In genomic region chr5:150778517-150779396, GRCh38 we compare ENCODE assay signal across 8 cellular contexts.
DNase-seq lines count a peak whose midpoint lies in the region; ATAC-seq and TF ChIP-seq lines count a peak whose summit lies in the region.

SMIM3 (plus strand) TSS chr5:150778757; CDS start chr5:150795441, 16,684 bp downstream.

- no peak within 1 kb of the TSS for H3K4me2 ChIP-seq in OCI-LY1 (ENCODE audit: low read length)

- no peaks in the 10 kb centered on the region for H3F3A ChIP-seq in OCI-LY1 (ENCODE audit: insufficient read depth, low read length)

- H3K27ac Mint-ChIP-seq in activated T-cell treated with anti-CD3 and anti-CD28 coated beads, Interleukin-2, amount 50 U/mL, for 24 hours: peak within 1 kb of the TSS; percentile 86
- peak within 1 kb of the TSS; percentile 87 to 97 for H3K27ac Mint-ChIP-seq in stimulated activated naive CD8-positive, alpha-beta T cell treated with anti-CD3 and anti-CD28 coated beads, Interleukin-15, amount 100 ng/mL, for 72 hours

- peak within 1 kb of the TSS; percentile 97 for H3K4me3 Mint-ChIP-seq in activated T-cell treated with anti-CD3 and anti-CD28 coated beads, Interleukin-2, amount 50 U/mL, for 24 hours
- H3K4me3 Mint-ChIP-seq in stimulated activated naive CD8-positive, alpha-beta T cell treated with anti-CD3 and anti-CD28 coated beads, Interleukin-15, amount 100 ng/mL, for 72 hours: peak within 1 kb of the TSS; percentile 97 to 98

- H3K4me1 Mint-ChIP-seq in activated T-cell treated with anti-CD3 and anti-CD28 coated beads, Interleukin-2, amount 50 U/mL, for 24 hours (ENCODE audit: low read depth): peaks cover 63% of the 10 kb centered on the region
- H3K4me1 Mint-ChIP-seq in stimulated activated naive CD8-positive, alpha-beta T cell treated with anti-CD3 and anti-CD28 coated beads, Interleukin-15, amount 100 ng/mL, for 72 hours: peaks cover 61% of the 10 kb centered on the region

- no peaks in the 10 kb centered on the region for H3K79me2 ChIP-seq in OCI-LY1 (ENCODE audit: insufficient read depth, low read length)

- H3K27ac ChIP-seq in OCI-LY1 (ENCODE audit: low read depth, low read length, poor library complexity, severe bottlenecking): no peak within 1 kb of the TSS
- H3K27ac ChIP-seq in mucosa of rectum (ENCODE audit: low read depth in 2 of 2, low read length in 2 of 2): peak within 1 kb of the TSS; percentile 84 to 86

- DNase-seq in activated T-cell treated with anti-CD3 and anti-CD28 coated beads, Interleukin-2, amount 50 U/mL, for 24 hours: peak; percentile 79
- DNase-seq in erythroblast (lab: John Stamatoyannopoulos, UW): peak; percentile 53 to 72
- DNase-seq in stimulated activated naive CD8-positive, alpha-beta T cell treated with anti-CD3 and anti-CD28 coated beads, Interleukin-15, amount 100 ng/mL, for 72 hours: peak; percentile 69 to 81
- DNase-seq in KG1 (lab: John Stamatoyannopoulos, UW): no peak

- no peaks in the 10 kb centered on the region for H3K36me3 ChIP-seq in OCI-LY1 (ENCODE audit: insufficient read depth, low read length)
- H3K36me3 ChIP-seq in mucosa of rectum (ENCODE audit: control insufficient read depth in 2 of 2, insufficient read depth in 2 of 2, low read length in 2 of 2): no peaks in the 10 kb centered on the region

- peaks cover 30% of the 10 kb centered on the region for H3K36me3 Mint-ChIP-seq in activated T-cell treated with anti-CD3 and anti-CD28 coated beads, Interleukin-2, amount 50 U/mL, for 24 hours (ENCODE audit: low read depth)

- H3K4me1 ChIP-seq in OCI-LY1 (ENCODE audit: insufficient read depth, low read length, severe bottlenecking) (peaks cover 12% of the 10 kb centered on the region), mucosa of rectum (ENCODE audit: control insufficient read depth in 2 of 2, insufficient read depth in 2 of 2, low read length in 2 of 2) (peaks cover 41 to 49% of the 10 kb centered on the region in 2 donors)

- no peaks in the 10 kb centered on the region for H3K9me2 ChIP-seq in OCI-LY1 (ENCODE audit: low read depth, low read length)

- no peak within 1 kb of the TSS for H3K9ac ChIP-seq in OCI-LY1 (ENCODE audit: low read length)
- H3K9ac ChIP-seq in mucosa of rectum (ENCODE audit: low read depth in 1 of 2, low read length in 2 of 2): peak within 1 kb of the TSS; percentile 85

- TF ChIP-seq POLR2A in erythroblast (IDR thresholded peaks at IDR 0.05; ENCODE audit: low read length): peak; percentile 21

- H2AFZ ChIP-seq in OCI-LY1 (ENCODE audit: low read length): no peak within 1 kb of the TSS

- H3K4me3 ChIP-seq in GM08714 (ENCODE audit: low read length): peak within 1 kb of the TSS; percentile 72; the same call in 1 of the 2 replicates
- H3K4me3 ChIP-seq in OCI-LY1 (ENCODE audit: low read depth, low read length, poor library complexity, severe bottlenecking): no peak within 1 kb of the TSS
- H3K4me3 ChIP-seq in mucosa of rectum (ENCODE audit: low read length in 2 of 2): peak within 1 kb of the TSS; percentile 79 to 89

- ATAC-seq in HG02759 (IDR thresholded peaks at IDR 0.05; ENCODE audit: unreplicated experiment): peak; percentile 32
- ATAC-seq in stimulated activated naive CD8-positive, alpha-beta T cell treated with anti-CD3 and anti-CD28 coated beads, Interleukin-15, amount 100 ng/mL, for 72 hours: peak; percentile 65

- H3K27me3 ChIP-seq in OCI-LY1 (ENCODE audit: insufficient read depth, low read length) (no peaks in the 10 kb centered on the region), mucosa of rectum (ENCODE audit: control insufficient read depth in 2 of 2, insufficient read depth in 2 of 2, low read length in 2 of 2) (no peaks in the 10 kb centered on the region)

- peak; percentile 20; the same call in 1 of the 2 replicates for TF ChIP-seq CTCF in OCI-LY1 (IDR thresholded peaks at IDR 0.05; ENCODE audit: low read length)

- no peaks in the 10 kb centered on the region for H3K9me3 Mint-ChIP-seq in activated T-cell treated with anti-CD3 and anti-CD28 coated beads, Interleukin-2, amount 50 U/mL, for 24 hours
- H3K9me3 Mint-ChIP-seq in stimulated activated naive CD8-positive, alpha-beta T cell treated with anti-CD3 and anti-CD28 coated beads, Interleukin-15, amount 100 ng/mL, for 72 hours: no peaks in the 10 kb centered on the region

- H4K20me1 ChIP-seq in OCI-LY1 (ENCODE audit: insufficient read depth, low read length): no peaks in the 10 kb centered on the region

- no peaks in the 10 kb centered on the region for H3K27me3 Mint-ChIP-seq in activated T-cell treated with anti-CD3 and anti-CD28 coated beads, Interleukin-2, amount 50 U/mL, for 24 hours
- H3K27me3 Mint-ChIP-seq in stimulated activated naive CD8-positive, alpha-beta T cell treated with anti-CD3 and anti-CD28 coated beads, Interleukin-15, amount 100 ng/mL, for 72 hours: no peaks in the 10 kb centered on the region

- H3K9me3 ChIP-seq in OCI-LY1 (ENCODE audit: low read length) (no peaks in the 10 kb centered on the region), mucosa of rectum (ENCODE audit: control insufficient read depth in 2 of 2, low read length in 2 of 2) (no peaks in the 10 kb centered on the region)
